In genomic region chr17:29294580-29294900, GRCh38 we compare ENCODE assay signal across 8 cellular contexts. TPM values are rescaled to one million over a fixed set of nuclear protein-coding genes. Genes with fewer than 3 reads are reported as not detected.
DNase-seq lines count a peak whose midpoint lies in the region; ATAC-seq, FAIRE-seq and TF ChIP-seq lines count a peak whose summit lies in the region.

No MANE protein-coding gene starts in this region.

- no peak overlapping the region for H2BK120ac ChIP-seq in H9 (ENCODE audit: low read depth, low read length, poor library complexity, severe bottlenecking)

- H3K27ac Mint-ChIP-seq in H9 = peak overlapping the region; percentile 99 to 100 (median 99)
- peak overlapping the region; percentile 99 for H3K27ac Mint-ChIP-seq in T-helper 2 cell treated with Interferon-gamma antibody and Interleukin-4, amounts not matched to agents 5 μg/mL and 100 μg/mL, for 36 hours

- H2BK5ac ChIP-seq in H9 (ENCODE audit: insufficient read length, low read length) = no peak overlapping the region

- no peak overlapping the region for H2BK20ac ChIP-seq in H9 (ENCODE audit: low read depth, low read length, poor library complexity, severe bottlenecking)

- no peak for ATAC-seq in foreskin keratinocyte
- ATAC-seq in HG03565 (IDR thresholded peaks at IDR 0.05; ENCODE audit: unreplicated experiment) = no peak

- no peak overlapping the region for H4K8ac ChIP-seq in H9 (replicated peaks; ENCODE audit: insufficient read length, low read depth, low read length)

- TF ChIP-seq CTCF in H9 (conservative IDR thresholded peaks at IDR 0.05) (no peak), foreskin keratinocyte (conservative IDR thresholded peaks at IDR 0.05) (no peak)

- H2AFZ ChIP-seq in H9 (ENCODE audit: low read length) = no peak overlapping the region

- peaks cover 19 to 29% (median 28%) of the 10 kb centered on the region in 3 experiments for H3K36me3 Mint-ChIP-seq in H9 (ENCODE audit: insufficient read depth in 1 of 3, low read depth in 3 of 3)
- H3K36me3 Mint-ChIP-seq in T-helper 2 cell treated with Interferon-gamma antibody and Interleukin-4, amounts not matched to agents 5 μg/mL and 100 μg/mL, for 36 hours (ENCODE audit: low read depth) = peaks cover 26% of the 10 kb centered on the region

- H3K27ac ChIP-seq in H9 (ENCODE audit: insufficient read length, low read depth, low read length) (peak overlapping the region; percentile 34), foreskin keratinocyte (peak overlapping the region; percentile 73), skin epidermis (peak overlapping the region; percentile 61 to 100 (median 97))

- H3K4me3 Mint-ChIP-seq in H9 = peak overlapping the region; percentile 100
- peak overlapping the region; percentile 100 for H3K4me3 Mint-ChIP-seq in T-helper 2 cell treated with Interferon-gamma antibody and Interleukin-4, amounts not matched to agents 5 μg/mL and 100 μg/mL, for 36 hours

- H3K23me2 ChIP-seq in H9 (ENCODE audit: insufficient read length, low read depth, low read length, poor library complexity, severe bottlenecking) = no peaks in the 10 kb centered on the region

- H4K20me1 ChIP-seq in H9 (ENCODE audit: control insufficient read depth, insufficient read depth, insufficient read length) = no peaks in the 10 kb centered on the region

- no peak overlapping the region for H3K14ac ChIP-seq in H9 (ENCODE audit: insufficient read depth, low read length)

- H3K9me3 Mint-ChIP-seq in H9 = peaks cover 2 to 4% of the 10 kb centered on the region in 2 experiments; a peak in 4 of 5 replicates
- H3K9me3 Mint-ChIP-seq in T-helper 2 cell treated with Interferon-gamma antibody and Interleukin-4, amounts not matched to agents 5 μg/mL and 100 μg/mL, for 36 hours = no peaks in the 10 kb centered on the region

- H3K9ac ChIP-seq in H9 (ENCODE audit: extremely low read depth, insufficient read length, low read length) = peak overlapping the region; percentile 78

- H3K27me3 ChIP-seq in H9 (ENCODE audit: insufficient read depth, low read length) = no peaks in the 10 kb centered on the region
- H3K27me3 ChIP-seq in foreskin keratinocyte = no peaks in the 10 kb centered on the region

- no CpG with 5 or more reads among the region's 2 CpGs for WGBS in H9 (ENCODE audit: extremely low coverage, insufficient read length, low lambda C conversion rate)

- no peak overlapping the region for H3K18ac ChIP-seq in H9 (ENCODE audit: insufficient read length, low read depth, low read length)

- no peak for FAIRE-seq in urothelium cell line (lab: Jason Lieb, UNC)

- H3T11ph ChIP-seq in H9 (ENCODE audit: low read length) = no peak overlapping the region

- H3K79me2 ChIP-seq in H9 (ENCODE audit: insufficient read depth, low read length) = peaks cover 31% of the 10 kb centered on the region

- DNase-seq in H9 = no peak
- DNase-seq in T-helper 2 cell treated with Interferon-gamma antibody and Interleukin-4, amounts not matched to agents 5 μg/mL and 100 μg/mL, for 36 hours (ENCODE audit: low spot score) = no peak
- no peak for DNase-seq in foreskin keratinocyte
- no peak for DNase-seq in activated CD8-positive, alpha-beta memory T cell treated with anti-CD3 and anti-CD28 coated beads, Interleukin-2, amount 50 U/mL, for 48 hours
- no peak for DNase-seq in NCI-H69 (lab: John Stamatoyannopoulos, UW)
- DNase-seq in urothelium cell line (ENCODE audit: low spot score) = no peak

- H4K5ac ChIP-seq in H9 (ENCODE audit: insufficient read length, low read depth, low read length) = no peak overlapping the region

- no peak overlapping the region for H3K56ac ChIP-seq in H9 (ENCODE audit: insufficient read length, low read depth, low read length)

- peak overlapping the region; percentile 73 to 99 (median 93) for H3K4me3 ChIP-seq in skin epidermis

- peak overlapping the region; percentile 44 for H3K4me2 ChIP-seq in H9 (ENCODE audit: insufficient read depth, insufficient read length, low read length)

- H3K79me1 ChIP-seq in H9 (ENCODE audit: insufficient read depth, low read depth, low read length, poor library complexity, severe bottlenecking) = no peaks in the 10 kb centered on the region

- H3K4me1 Mint-ChIP-seq in H9 = peaks cover 19 to 30% of the 10 kb centered on the region in 2 experiments
- peaks cover 24% of the 10 kb centered on the region for H3K4me1 Mint-ChIP-seq in T-helper 2 cell treated with Interferon-gamma antibody and Interleukin-4, amounts not matched to agents 5 μg/mL and 100 μg/mL, for 36 hours (ENCODE audit: low read depth)

- H2BK12ac ChIP-seq in H9 (ENCODE audit: insufficient read length, low read depth, low read length) = no peak overlapping the region

- no peak overlapping the region for H4K91ac ChIP-seq in H9 (ENCODE audit: insufficient read length, low read depth, low read length)

- 0 out of 2 replicates have a peak, but pooled peaks cover 3% of the 10 kb centered on the region for H3K27me3 Mint-ChIP-seq in H9 (ENCODE audit: low read depth)
- peaks cover 3% of the 10 kb centered on the region for H3K27me3 Mint-ChIP-seq in T-helper 2 cell treated with Interferon-gamma antibody and Interleukin-4, amounts not matched to agents 5 μg/mL and 100 μg/mL, for 36 hours (ENCODE audit: low read depth)

- H3K4ac ChIP-seq in H9 (ENCODE audit: low read depth, low read length) = no peak overlapping the region

- no peak overlapping the region for H2AK5ac ChIP-seq in H9 (ENCODE audit: insufficient read length, low read length)

- no peaks in the 10 kb centered on the region; the same call in 1 of the 2 replicates for H3K4me1 ChIP-seq in H9 (ENCODE audit: insufficient read depth, low read length)
- peaks cover 18% of the 10 kb centered on the region for H3K4me1 ChIP-seq in foreskin keratinocyte

- no peaks in the 10 kb centered on the region for H3K9me3 ChIP-seq in H9 (ENCODE audit: control insufficient read depth, low read depth, low read length)

- H3K23ac ChIP-seq in H9 (ENCODE audit: insufficient read length, low read depth, low read length) = no peak overlapping the region

- no peak overlapping the region for H2BK15ac ChIP-seq in H9 (ENCODE audit: low read depth, low read length)

RNA-seq across cellular contexts. Expression of gene NUFIP2, which starts 0.6 kb away (rescaled TPM):
- 96.1 and 97.9 TPM in 2 replicates for total RNA-seq in H9 (2021)
- 39.1 and 40.2 TPM in 2 replicates for total RNA-seq in foreskin keratinocyte
- polyA plus RNA-seq in foreskin keratinocyte = 5.3 and 6.6 TPM in 2 replicates

RNA-seq across cellular contexts. Expression of gene CRYBA1, which starts 47.9 kb away (rescaled TPM):
- total RNA-seq in H9 (2021) (not detected in 2 replicates), foreskin keratinocyte (not detected in 2 replicates)
- polyA plus RNA-seq in foreskin keratinocyte = not detected in 2 replicates

Comparison
In these comparisons a context has a peak if more than half of its experiments do, and no peak if none do; other contexts are left out.
1. H3K27ac ChIP-seq: peak in every context shown above with its lines; median percentile 97 in skin epidermis; 73 in foreskin keratinocyte; 34 in H9.